In the genomic region with DNA sequence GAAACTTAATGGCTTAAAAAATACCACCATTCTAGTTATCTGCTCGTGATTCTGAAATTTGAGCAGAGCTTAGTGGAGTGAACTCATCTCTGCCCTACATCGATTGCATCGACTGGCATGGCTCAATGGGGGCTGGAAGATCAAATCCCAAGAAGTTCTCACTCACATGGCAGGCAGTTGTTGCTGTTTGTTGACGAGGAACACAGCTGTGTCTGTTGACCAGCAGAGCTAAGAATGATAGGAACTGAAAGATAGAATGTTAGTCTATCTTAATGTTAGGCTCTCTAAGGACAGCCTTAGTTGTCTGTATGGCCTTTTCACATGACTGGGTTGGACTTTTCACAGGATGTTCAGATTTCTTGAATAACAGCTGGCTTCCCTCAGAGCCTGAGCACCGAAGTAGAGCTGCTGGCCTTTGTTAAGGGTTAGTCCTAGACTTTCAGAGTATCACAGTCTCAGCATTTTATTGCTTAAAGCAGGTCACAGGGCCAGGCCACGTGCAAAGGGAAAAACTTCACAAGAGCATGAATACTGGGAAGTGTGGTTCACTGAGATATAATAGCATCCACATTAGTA, we compare ENCODE assay signal across 16 cellular contexts. TPM values are rescaled to one million over a fixed set of nuclear protein-coding genes. Genes with fewer than 3 reads are reported as not detected.
DNase-seq lines count a peak whose midpoint lies in the region; ATAC-seq, FAIRE-seq and TF ChIP-seq lines count a peak whose summit lies in the region.
"Had no signal": no experiment of that assay in that cellular context is flagged by ENCODE, and none has a peak within 500 bp of the region (broad histone marks: within the 10 kb centered on the region; RNA-seq: fewer than 3 reads in every experiment).

No MANE protein-coding gene starts in this region.

- no peak overlapping the region for H3K27ac Mint-ChIP-seq in activated CD8-positive, alpha-beta T cell treated with anti-CD3 and anti-CD28 coated beads for 36 hours
- H3K27ac Mint-ChIP-seq: activated T-cell treated with anti-CD3 and anti-CD28 coated beads, Interleukin-2, amount 50 U/mL, for 24 hours; naive B cell had no signal

- DNase-seq in Right ventricle myocardium inferior (ENCODE audit: missing footprints) (peak; percentile 47), cardiac septum (ENCODE audit: low spot score) (no peak), urothelium cell line (ENCODE audit: low spot score) (no peak), GM10266 (ENCODE audit: extremely low spot score) (no peak), AG08395 (ENCODE audit: low spot score) (no peak)
- no peak for DNase-seq in activated CD8-positive, alpha-beta T cell treated with anti-CD3 and anti-CD28 coated beads for 36 hours
- DNase-seq: activated T-cell treated with anti-CD3 and anti-CD28 coated beads, Interleukin-2, amount 50 U/mL, for 24 hours; COR-L47; effector CD8-positive, alpha-beta T cell; kidney glomerular epithelial cell; naive B cell; SW 1271 had no signal

- no peaks in the 10 kb centered on the region for H3K4me1 Mint-ChIP-seq in activated CD8-positive, alpha-beta T cell treated with anti-CD3 and anti-CD28 coated beads for 36 hours (ENCODE audit: low read depth)
- H3K4me1 Mint-ChIP-seq: naive B cell had no signal

- POLR2A ChIA-PET in activated CD8-positive, alpha-beta T cell treated with anti-CD3 and anti-CD28 coated beads for 36 hours (lab: Charles Lee): no interaction called here

- no peaks in the 10 kb centered on the region for H3K36me3 Mint-ChIP-seq in activated CD8-positive, alpha-beta T cell treated with anti-CD3 and anti-CD28 coated beads for 36 hours (ENCODE audit: low read depth)
- H3K36me3 Mint-ChIP-seq: naive B cell had no signal

- peaks cover 10% of the 10 kb centered on the region for H3K9me3 Mint-ChIP-seq in activated CD8-positive, alpha-beta T cell treated with anti-CD3 and anti-CD28 coated beads for 36 hours

- CTCF ChIA-PET in activated CD8-positive, alpha-beta T cell treated with anti-CD3 and anti-CD28 coated beads for 36 hours (lab: Charles Lee): no interaction called here

- ATAC-seq in Right ventricle myocardium inferior (peak; percentile 93), HG02798 (IDR thresholded peaks at IDR 0.05; ENCODE audit: poor library complexity, unreplicated experiment) (peak; percentile 42), HG03521 (IDR thresholded peaks at IDR 0.05; ENCODE audit: unreplicated experiment) (peak; percentile 33)
- no peak for ATAC-seq in activated CD8-positive, alpha-beta T cell treated with anti-CD3 and anti-CD28 coated beads for 36 hours

- intact Hi-C loops in Right ventricle myocardium inferior (cut with DNase I): loop anchor here (10.0 kb wide), 1 partner anchor 88 kb away; no protein-coding TSS in a partner anchor
- intact Hi-C loops in cardiac septum (cut with DNase I): no loop called here
- intact Hi-C loops in activated CD8-positive, alpha-beta T cell treated with anti-CD3 and anti-CD28 coated beads for 36 hours (cut with micrococcal nuclease): no loop called here

- no peak overlapping the region for H3K4me3 Mint-ChIP-seq in activated CD8-positive, alpha-beta T cell treated with anti-CD3 and anti-CD28 coated beads for 36 hours
- H3K4me3 Mint-ChIP-seq: activated T-cell treated with anti-CD3 and anti-CD28 coated beads, Interleukin-2, amount 50 U/mL, for 24 hours; naive B cell had no signal

- peak; percentile 23 for FAIRE-seq in urothelium cell line (lab: Jason Lieb, UNC)
- FAIRE-seq: astrocyte had no signal

- peaks cover under 1% of the 10 kb centered on the region for H3K27me3 Mint-ChIP-seq in activated CD8-positive, alpha-beta T cell treated with anti-CD3 and anti-CD28 coated beads for 36 hours
- H3K27me3 Mint-ChIP-seq: activated T-cell treated with anti-CD3 and anti-CD28 coated beads, Interleukin-2, amount 50 U/mL, for 24 hours had no signal

- no peak for TF ChIP-seq CTCF in GM10266 (IDR thresholded peaks at IDR 0.05; ENCODE audit: control insufficient read depth, insufficient read depth, low read depth, missing control alignments)
- TF ChIP-seq CTCF in activated CD8-positive, alpha-beta T cell treated with anti-CD3 and anti-CD28 coated beads for 36 hours (IDR thresholded peaks at IDR 0.05): no peak

RNA-seq across cellular contexts. Expression of gene IZUMO1R, which starts 31.6 kb away (rescaled TPM):
- total RNA-seq in Right ventricle myocardium inferior: not detected
- total RNA-seq in cardiac septum: not detected
- not detected for total RNA-seq in activated CD8-positive, alpha-beta T cell treated with anti-CD3 and anti-CD28 coated beads for 36 hours
- total RNA-seq: astrocyte, thoracic aorta had no signal
